ENCODE assay signal across 14 cellular contexts in the genomic region with DNA sequence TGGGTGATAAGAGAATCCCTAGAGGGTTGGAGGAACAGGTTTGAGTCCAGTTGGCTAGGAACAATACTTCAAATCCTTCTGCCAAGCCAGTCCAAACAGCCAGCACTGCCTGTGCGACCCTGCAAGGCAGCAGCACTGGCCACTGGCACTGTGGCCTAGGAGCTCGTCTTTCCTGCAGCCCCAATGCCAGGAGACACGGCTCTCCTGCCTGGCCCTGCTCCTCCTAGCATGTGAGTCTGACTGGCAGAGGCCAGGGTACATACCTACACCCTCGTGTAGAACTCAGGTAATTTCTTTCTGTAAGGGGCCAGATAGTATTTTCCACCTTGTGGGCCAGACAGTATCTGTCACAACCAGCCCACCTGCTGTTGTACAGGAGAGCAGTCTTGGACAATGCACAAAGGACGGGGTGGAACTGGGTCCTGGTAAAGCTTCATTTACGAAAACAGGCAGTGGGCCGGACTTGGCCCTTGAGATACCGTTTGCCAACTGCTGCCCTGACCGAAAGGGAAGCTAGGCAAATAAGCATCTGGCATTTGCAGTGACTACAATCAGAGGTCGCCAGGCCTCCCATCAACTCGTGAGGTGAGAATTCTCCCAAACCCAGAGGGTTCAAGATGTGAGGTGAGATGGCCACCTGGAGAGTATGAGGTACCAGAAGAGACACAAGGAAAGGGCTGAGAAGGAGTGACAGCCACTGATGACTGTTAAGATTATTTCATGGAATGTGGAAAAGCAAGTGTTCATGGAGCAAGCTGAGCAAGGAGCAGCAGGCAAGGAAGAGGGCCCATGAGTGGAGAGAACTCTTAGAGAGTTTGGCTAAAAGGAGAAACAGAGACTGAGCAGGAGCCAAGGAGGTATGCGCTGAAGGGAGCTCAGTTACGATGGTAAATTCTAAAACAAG. TPM values are rescaled to one million over a fixed set of nuclear protein-coding genes. Genes with fewer than 3 reads are reported as not detected.
A peak's percentile ranks its signal among the peaks of the same experiment; 100 is the strongest.
DNase-seq lines count a peak whose midpoint lies in the region; ATAC-seq and TF ChIP-seq lines count a peak whose summit lies in the region.
"Had no signal": no experiment of that assay in that cellular context is flagged by ENCODE, and none has a peak within 500 bp of the region (broad histone marks: within the 10 kb centered on the region; RNA-seq: fewer than 3 reads in every experiment).

No MANE protein-coding gene starts in this region.

- no peak overlapping the region for H4K12ac ChIP-seq in trophoblast cell (ENCODE audit: low read depth, low read length)

- H3K4ac ChIP-seq in trophoblast cell (ENCODE audit: low read depth, low read length): no peak overlapping the region

- H3K4me1 ChIP-seq in CD4-positive, alpha-beta memory T cell (ENCODE audit: insufficient read depth, low read length): peaks cover 22% of the 10 kb centered on the region
- peaks cover 8 to 14% of the 10 kb centered on the region in 2 experiments for H3K4me1 ChIP-seq in trophoblast cell (ENCODE audit: control insufficient read depth in 1 of 2, insufficient read depth in 2 of 2, low read length in 2 of 2)

- CTCF ChIA-PET in CD4-positive, alpha-beta memory T cell (lab: Charles Lee; ENCODE audit: partially characterized antibody): interaction anchor here (0.6 to 1.3 kb wide), 3 partner anchors 29 to 81 kb away, joined by 3 read pairs; no protein-coding TSS in a partner anchor

- POLR2A ChIA-PET in CD4-positive, alpha-beta memory T cell (lab: Charles Lee; ENCODE audit: partially characterized antibody): no interaction called here

- H3K79me1 ChIP-seq in trophoblast cell (ENCODE audit: low read length): no peaks in the 10 kb centered on the region

- H3K14ac ChIP-seq in trophoblast cell (ENCODE audit: low read length): no peak overlapping the region

- H3K4me3 Mint-ChIP-seq in CD4-positive, alpha-beta memory T cell: peak overlapping the region in 1 of 8 donors; percentile 32
- no peak overlapping the region for H3K4me3 Mint-ChIP-seq in chondrocyte (ENCODE audit: unreplicated experiment)

- no peak overlapping the region for H4K8ac ChIP-seq in trophoblast cell (ENCODE audit: low read depth, low read length)

- no peak overlapping the region for H3K4me2 ChIP-seq in trophoblast cell (ENCODE audit: low read length)

- no peaks in the 10 kb centered on the region for H3K9me3 ChIP-seq in CD4-positive, alpha-beta memory T cell (ENCODE audit: control insufficient read depth in 1 of 2, low read length in 2 of 2)
- no peaks in the 10 kb centered on the region for H3K9me3 ChIP-seq in trophoblast cell (ENCODE audit: insufficient read depth, low read depth, low read length)
- H3K9me3 ChIP-seq: adrenal gland had no signal

- no peak overlapping the region for H2BK5ac ChIP-seq in trophoblast cell (ENCODE audit: low read depth, low read length, poor library complexity)

- H3K27me3 Mint-ChIP-seq in CD4-positive, alpha-beta memory T cell: no peaks in the 10 kb centered on the region
- H3K27me3 Mint-ChIP-seq in chondrocyte (ENCODE audit: low read depth): no peaks in the 10 kb centered on the region

- intact Hi-C loops in CD4-positive, alpha-beta memory T cell (cut with micrococcal nuclease): no loop called here

- no peak overlapping the region for H2BK12ac ChIP-seq in trophoblast cell (ENCODE audit: low read length)

- no peaks in the 10 kb centered on the region for H3K27me3 ChIP-seq in CD4-positive, alpha-beta memory T cell (ENCODE audit: insufficient read depth, low read length)
- H3K27me3 ChIP-seq in trophoblast cell (ENCODE audit: insufficient read depth, low read length): no peaks in the 10 kb centered on the region
- H3K27me3 ChIP-seq: adrenal gland had no signal

- H3K18ac ChIP-seq in trophoblast cell (ENCODE audit: low read length): no peak overlapping the region

- ATAC-seq in GM18520 (IDR thresholded peaks at IDR 0.05; ENCODE audit: unreplicated experiment): no peak

- no peak overlapping the region for H4K91ac ChIP-seq in trophoblast cell (ENCODE audit: low read depth, low read length)

- peaks cover 1% of the 10 kb centered on the region for H3K79me2 ChIP-seq in trophoblast cell (ENCODE audit: control insufficient read depth, insufficient read depth, low read length, poor library complexity)

- H3K36me3 ChIP-seq in CD4-positive, alpha-beta memory T cell (ENCODE audit: insufficient read depth, low read length): peaks cover 16% of the 10 kb centered on the region
- peaks cover 7 to 11% of the 10 kb centered on the region in 2 experiments for H3K36me3 ChIP-seq in trophoblast cell (ENCODE audit: control insufficient read depth in 1 of 2, insufficient read depth in 2 of 2, low read length in 2 of 2)
- H3K36me3 ChIP-seq: adrenal gland had no signal

- peak overlapping the region in 6 of 7 donors; percentile 13 to 87 (median 46) for H3K27ac Mint-ChIP-seq in CD4-positive, alpha-beta memory T cell
- H3K27ac Mint-ChIP-seq in chondrocyte (ENCODE audit: unreplicated experiment): peak overlapping the region; percentile 53

- peaks cover 20 to 60% (median 42%) of the 10 kb centered on the region in 4 donors for H3K4me1 Mint-ChIP-seq in CD4-positive, alpha-beta memory T cell
- H3K4me1 Mint-ChIP-seq in chondrocyte (ENCODE audit: low read depth): peaks cover 57% of the 10 kb centered on the region

- H2AFZ ChIP-seq in trophoblast cell (ENCODE audit: insufficient read depth, low read length, poor library complexity): no peak overlapping the region

- H3K36me3 Mint-ChIP-seq in CD4-positive, alpha-beta memory T cell: peaks cover 10 to 49% of the 10 kb centered on the region in 2 donors
- peaks cover 2% of the 10 kb centered on the region for H3K36me3 Mint-ChIP-seq in chondrocyte (ENCODE audit: low read depth)

- no peak overlapping the region for H2AK5ac ChIP-seq in trophoblast cell (ENCODE audit: low read length)

- H3K4me3 ChIP-seq in CD4-positive, alpha-beta memory T cell (ENCODE audit: low read length in 2 of 2): no peak overlapping the region
- no peak overlapping the region for H3K4me3 ChIP-seq in trophoblast cell (ENCODE audit: low read depth, low read length)
- H3K4me3 ChIP-seq: adrenal gland had no signal

- WGBS in trophoblast cell (ENCODE audit: extremely low coverage, insufficient coverage, insufficient read length): no CpG with 5 or more reads among the region's 13 CpGs

- no peak overlapping the region for H2BK120ac ChIP-seq in trophoblast cell (ENCODE audit: insufficient read depth, low read length, poor library complexity)

- TF ChIP-seq CTCF in C4-2B (conservative IDR thresholded peaks at IDR 0.05) (no peak), chondrocyte (IDR thresholded peaks at IDR 0.05) (no peak)

- peak overlapping the region; percentile 83 for H3K27ac ChIP-seq in C4-2B
- H3K27ac ChIP-seq in CD4-positive, alpha-beta memory T cell (ENCODE audit: low read depth, low read length): no peak overlapping the region
- H3K27ac ChIP-seq in trophoblast cell (ENCODE audit: low read depth, low read length): no peak overlapping the region

- no peak overlapping the region for H3K9ac ChIP-seq in trophoblast cell (ENCODE audit: low read length)

- peaks cover 0 to 2% (median 0%) of the 10 kb centered on the region in 8 donors for H3K9me3 Mint-ChIP-seq in CD4-positive, alpha-beta memory T cell
- no peaks in the 10 kb centered on the region for H3K9me3 Mint-ChIP-seq in chondrocyte (ENCODE audit: low read depth)

- H3K23ac ChIP-seq in trophoblast cell (ENCODE audit: low read length): no peak overlapping the region

- DNase-seq in CD4-positive, alpha-beta memory T cell: no peak
- DNase-seq in chondrocyte (ENCODE audit: low spot score): no peak
- peak; percentile 22 to 65 for DNase-seq in trophoblast cell
- no peak for DNase-seq in islet precursor cell
- no peak for DNase-seq in nucleus accumbens (lab: John Stamatoyannopoulos, UW)
- DNase-seq: activated CD4-positive, alpha-beta T cell treated with anti-CD3 and anti-CD28 coated beads, Interleukin-2, amount 50 U/mL, for 48 hours; adrenal gland; Karpas-422; NCI-H1694; NCI-H524 treated with DMSO at 0.1 percent for 48 hours; stimulated activated CD4-positive, alpha-beta T cell treated with anti-CD3 and anti-CD28 coated beads, Interleukin-4, amount 100 ng/mL, for 24 hours; stimulated activated naive CD4-positive, alpha-beta T cell had no signal

RNA-seq across cellular contexts. Expression of a gene that starts 29.8 kb away (rescaled TPM):
- total RNA-seq in CD4-positive, alpha-beta memory T cell: 10 to 100 TPM; 66.9 to 74.5 TPM
- 10 to 100 TPM; 38.1 to 64.5 TPM for polyA plus RNA-seq in CD4-positive, alpha-beta memory T cell
- 88.0 to 113 TPM (median 104 TPM) in 3 replicates for total RNA-seq in chondrocyte
- polyA plus RNA-seq in trophoblast cell (2013): 31.0 and 31.6 TPM in 2 replicates

RNA-seq across cellular contexts. Expression of a gene that starts 48.1 kb away (rescaled TPM):
- 100 to 1,000 TPM; 103 to 108 TPM for total RNA-seq in CD4-positive, alpha-beta memory T cell
- polyA plus RNA-seq in CD4-positive, alpha-beta memory T cell: 10 to 100 TPM in 1 of 2 donors, 1 to 10 TPM in 1; 9.5 to 26.5 TPM
- total RNA-seq in chondrocyte: 32.3 to 35.5 TPM (median 34.2 TPM) in 3 replicates
- polyA plus RNA-seq in trophoblast cell (2013): 13.4 and 13.5 TPM in 2 replicates

Comparison
In these comparisons a context has a peak if more than half of its experiments do, and no peak if none do; other contexts are left out.
1. DNase-seq: peak in trophoblast cell (2 of 2); none in CD4-positive, alpha-beta memory T cell (0 of 5), chondrocyte (single experiment), islet precursor cell (single experiment) and nucleus accumbens (0 of 56).